9 cellular contexts compared by ENCODE assay signal in genomic region chr17:17741346-17742023, GRCh38.
DNase-seq lines count a peak whose midpoint lies in the region; ATAC-seq and TF ChIP-seq lines count a peak whose summit lies in the region.
"Had no signal": no experiment of that assay in that cellular context is flagged by ENCODE, and none has a peak within 500 bp of the region (broad histone marks: within the 10 kb centered on the region; RNA-seq: fewer than 3 reads in every experiment).

No MANE protein-coding gene starts in this region.

- no peak for TF ChIP-seq POLR2A in Peyer's patch (IDR thresholded peaks at IDR 0.05)

- no peaks in the 10 kb centered on the region for H3K36me3 ChIP-seq in GM23248 (ENCODE audit: low read depth)
- H3K36me3 ChIP-seq in Peyer's patch, result no peaks in the 10 kb centered on the region

- H3K9me3 ChIP-seq in GM23248 (ENCODE audit: low read depth) (no peaks in the 10 kb centered on the region), Peyer's patch (no peaks in the 10 kb centered on the region)

- H3K4me2 ChIP-seq in GM23248 (ENCODE audit: unreplicated experiment), result peak overlapping the region; percentile 16

- peak overlapping the region; percentile 33 for H3K27ac ChIP-seq in GM23248
- peak overlapping the region; percentile 99 for H3K27ac ChIP-seq in angular gyrus (ENCODE audit: low read depth, low read length)
- H3K27ac ChIP-seq in Peyer's patch, result peak overlapping the region in 1 of 4 donors; percentile 53

- peaks cover 4% of the 10 kb centered on the region; the same call in 1 of the 2 replicates for H3F3A ChIP-seq in GM23248 (ENCODE audit: insufficient read depth)

- H4K20me1 ChIP-seq in GM23248 (ENCODE audit: insufficient read depth), result no peaks in the 10 kb centered on the region

- peaks cover 94% of the 10 kb centered on the region for H3K79me2 ChIP-seq in GM23248 (ENCODE audit: insufficient read depth)

- intact Hi-C loops in sciatic nerve (cut with DNase I), result no loop called here

- H3K4me1 ChIP-seq in GM23248 (ENCODE audit: insufficient read depth) (peaks cover 36% of the 10 kb centered on the region), Peyer's patch (peaks cover 0 to 45% (median 9%) of the 10 kb centered on the region in 4 donors)

- H3K4me3 ChIP-seq in GM23248 (no peak overlapping the region), Peyer's patch (no peak overlapping the region)

- TF ChIP-seq CTCF in Peyer's patch (IDR thresholded peaks at IDR 0.05), result no peak

- no peak overlapping the region for H2AFZ ChIP-seq in GM23248

- in situ Hi-C loops in GM23248 (cut with MboI), result no loop called here

- ATAC-seq in sciatic nerve (peak; percentile 68), GM19452 (IDR thresholded peaks at IDR 0.05; ENCODE audit: unreplicated experiment) (no peak), GM21528 (IDR thresholded peaks at IDR 0.05; ENCODE audit: low FRiP score, unreplicated experiment) (no peak)

- 25 to 27% methylated on average over 19 of the region's 19 CpGs for whole genome bisulfite sequencing in GM23248 (ENCODE audit: low coverage in 1 of 2, low lambda C conversion rate in 2 of 2, missing lambda C conversion rate in 2 of 2), 2 experiments

- DNase-seq in GM23248 (peak; percentile 62), hippocampal formation (lab: John Stamatoyannopoulos, UW) (peak; percentile 82 to 93), sciatic nerve (ENCODE audit: low spot score) (no peak), Peyer's patch (no peak), T-helper 2 cell (no peak)
- DNase-seq: effector memory CD4-positive, alpha-beta T cell had no signal

- peak overlapping the region; percentile 52 for H3K9ac ChIP-seq in GM23248

- H3K9me2 ChIP-seq in GM23248 (ENCODE audit: insufficient read depth), result no peaks in the 10 kb centered on the region

- no peaks in the 10 kb centered on the region for H3K27me3 ChIP-seq in GM23248 (replicated peaks; ENCODE audit: insufficient read depth)
- no peaks in the 10 kb centered on the region for H3K27me3 ChIP-seq in Peyer's patch

Comparison
In these comparisons a context has a peak if more than half of its experiments do, and no peak if none do; other contexts are left out.
1. DNase-seq: peak in GM23248 (single experiment) and hippocampal formation (2 of 2); none in sciatic nerve (single experiment), Peyer's patch (0 of 3) and T-helper 2 cell (0 of 5).